Comparison of ENCODE assay signal across 11 cellular contexts in the genomic region with DNA sequence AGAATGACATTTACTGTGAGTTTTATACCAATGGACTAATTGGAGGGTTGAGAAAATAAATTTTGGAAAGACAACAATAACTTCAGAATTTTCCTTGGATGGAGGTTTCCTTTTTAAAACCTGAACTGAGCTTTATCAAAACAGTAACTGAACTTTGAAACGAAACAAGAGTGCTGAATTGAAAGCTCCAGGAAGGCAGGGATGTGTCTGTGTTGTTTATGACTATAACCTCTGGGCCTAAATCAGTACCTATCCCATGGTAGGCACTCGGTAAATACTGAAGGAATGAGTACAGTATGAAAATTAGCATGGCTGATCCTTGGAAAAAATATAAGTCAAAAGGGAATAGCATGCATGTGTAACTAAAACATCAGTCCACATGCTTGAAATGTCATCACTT.
DNase-seq lines count a peak whose midpoint lies in the region; ATAC-seq and TF ChIP-seq lines count a peak whose summit lies in the region.
"Had no signal": no experiment of that assay in that cellular context is flagged by ENCODE, and none has a peak within 500 bp of the region (broad histone marks: within the 10 kb centered on the region; RNA-seq: fewer than 3 reads in every experiment).

No MANE protein-coding gene starts in this region.

- H3K36me3 ChIP-seq in subcutaneous abdominal adipose tissue (ENCODE audit: control insufficient read depth in 5 of 5, insufficient read depth in 5 of 5, low read length in 5 of 5) = peaks cover 2 to 13% (median 7%) of the 10 kb centered on the region in 5 donors

- intact Hi-C loops in left colon (cut with DNase I, micrococcal nuclease) = no loop called here

- no peaks in the 10 kb centered on the region for H3K9me3 ChIP-seq in subcutaneous abdominal adipose tissue (ENCODE audit: control insufficient read depth in 5 of 5, low read length in 5 of 5)

- H3K9me3 Mint-ChIP-seq in nephron = no peaks in the 10 kb centered on the region
- H3K9me3 Mint-ChIP-seq: CD4-positive, CD25-positive, alpha-beta regulatory T cell had no signal

- peak overlapping the region; percentile 22 to 57 (median 42) for H3K27ac Mint-ChIP-seq in nephron
- H3K27ac Mint-ChIP-seq: CD4-positive, CD25-positive, alpha-beta regulatory T cell had no signal

- DNase-seq in left colon (no peak), NOMO-1 (lab: John Stamatoyannopoulos, UW; ENCODE audit: unreplicated experiment in 2 of 2) (no peak)
- DNase-seq: ACHN; CD4-positive, CD25-positive, alpha-beta regulatory T cell; DMS 273 treated with DMSO at 0.1 percent for 48 hours had no signal

- H3K27me3 ChIP-seq in subcutaneous abdominal adipose tissue (ENCODE audit: control insufficient read depth in 5 of 5, insufficient read depth in 4 of 5, low read length in 5 of 5) = no peaks in the 10 kb centered on the region
- H3K27me3 ChIP-seq: BLaER1 treated with 17β-estradiol and CSF1 and Interleukin-3, amounts not matched to agents 10 nM and 100 nM had no signal

- no peak overlapping the region for H3K9ac ChIP-seq in subcutaneous abdominal adipose tissue (ENCODE audit: low read length in 5 of 5)
- H3K9ac ChIP-seq: BLaER1 treated with 17β-estradiol and CSF1 and Interleukin-3, amounts not matched to agents 10 nM and 100 nM had no signal

- H3K4me3 ChIP-seq in subcutaneous abdominal adipose tissue (ENCODE audit: low read depth in 1 of 5, low read length in 5 of 5) = no peak overlapping the region
- H3K4me3 ChIP-seq: BLaER1 treated with 17β-estradiol and CSF1 and Interleukin-3, amounts not matched to agents 10 nM and 100 nM had no signal

- peak overlapping the region; percentile 31; the same call in 1 of the 2 replicates for H3K27ac ChIP-seq in VCaP
- H3K27ac ChIP-seq in subcutaneous abdominal adipose tissue (ENCODE audit: low read depth, low read length) = peak overlapping the region; percentile 47
- H3K27ac ChIP-seq: BLaER1 treated with 17β-estradiol and CSF1 and Interleukin-3, amounts not matched to agents 10 nM and 100 nM had no signal

- peaks cover 4% of the 10 kb centered on the region for H3K27me3 Mint-ChIP-seq in nephron (ENCODE audit: low read depth)
- H3K27me3 Mint-ChIP-seq: CD4-positive, CD25-positive, alpha-beta regulatory T cell had no signal

- H3K36me3 Mint-ChIP-seq in nephron (ENCODE audit: low read depth) = no peaks in the 10 kb centered on the region
- H3K36me3 Mint-ChIP-seq: CD4-positive, CD25-positive, alpha-beta regulatory T cell had no signal

- H3K4me3 Mint-ChIP-seq in nephron = no peak overlapping the region
- H3K4me3 Mint-ChIP-seq: CD4-positive, CD25-positive, alpha-beta regulatory T cell had no signal

- TF ChIP-seq CTCF in VCaP (conservative IDR thresholded peaks at IDR 0.05) = no peak
- no peak for TF ChIP-seq CTCF in nephron (IDR thresholded peaks at IDR 0.05; ENCODE audit: unreplicated experiment in 3 of 3)

- peaks cover 65% of the 10 kb centered on the region for H3K4me1 Mint-ChIP-seq in nephron
- H3K4me1 Mint-ChIP-seq: CD4-positive, CD25-positive, alpha-beta regulatory T cell had no signal

- H3K4me1 ChIP-seq in subcutaneous abdominal adipose tissue (ENCODE audit: control insufficient read depth in 5 of 5, insufficient read depth in 5 of 5, low read length in 5 of 5) = peaks cover 0 to 55% (median 41%) of the 10 kb centered on the region in 5 donors

- ATAC-seq in left colon (peak; percentile 12), HG03432 (IDR thresholded peaks at IDR 0.05; ENCODE audit: unreplicated experiment) (no peak), HG03457 (IDR thresholded peaks at IDR 0.05; ENCODE audit: unreplicated experiment) (no peak)
